Comparison of ENCODE assay signal across 7 cellular contexts in genomic region chr2:177874678-177875077, GRCh38.
"Had no signal": no experiment of that assay in that cellular context is flagged by ENCODE, and none has a peak within 500 bp of the region (broad histone marks: within the 10 kb centered on the region; RNA-seq: fewer than 3 reads in every experiment).

No MANE protein-coding gene starts in this region.

- DNase-seq: GM23248, GOT3, H7, HFFc6 had no signal

- H3K4me1 ChIP-seq: HAP-1 had no signal

- H3K9me3 ChIP-seq: HAP-1 had no signal

- FAIRE-seq: HTR-8/SVneo had no signal

- H2AFZ ChIP-seq: GM23248 had no signal

- H3K36me3 ChIP-seq: HAP-1 had no signal

- ATAC-seq: HCT116 had no signal

- H3K4me3 ChIP-seq: GM23248, HAP-1 had no signal

- H3K27ac ChIP-seq: GM23248 had no signal
